In the genomic region with DNA sequence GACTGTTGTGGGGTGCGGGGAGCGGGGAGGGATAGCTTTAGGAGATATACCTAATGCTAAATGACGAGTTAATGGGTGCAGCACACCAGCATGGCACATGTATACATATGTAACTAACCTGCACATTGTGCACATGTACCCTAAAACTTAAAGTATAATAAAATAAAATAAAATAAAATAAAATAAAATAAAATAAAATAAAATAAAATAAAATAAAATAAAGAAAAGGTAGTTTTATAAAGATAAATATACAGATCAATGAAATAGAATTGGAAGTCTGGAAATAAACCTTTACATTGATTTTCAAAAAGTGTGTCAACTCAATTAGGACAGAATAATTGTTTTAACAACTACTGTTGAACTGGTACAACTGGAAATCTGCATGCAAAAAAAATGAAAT, we compare ENCODE assay signal across 2 cellular contexts. TPM values are rescaled to one million over a fixed set of nuclear protein-coding genes. Genes with fewer than 3 reads are reported as not detected.
"Had no signal": no experiment of that assay in that cellular context is flagged by ENCODE, and none has a peak within 500 bp of the region (broad histone marks: within the 10 kb centered on the region; RNA-seq: fewer than 3 reads in every experiment).

No MANE protein-coding gene starts in this region.

RNA-seq across cellular contexts. Expression of a gene that starts 8.6 kb away (rescaled TPM):
- total RNA-seq: HepG2, IMR-90 had no signal
